11 cellular contexts compared by ENCODE assay signal in genomic region chr6:75202676-75203131, GRCh38. TPM values are rescaled to one million over a fixed set of nuclear protein-coding genes. Genes with fewer than 3 reads are reported as not detected.
A peak's percentile ranks its signal among the peaks of the same experiment; 100 is the strongest.
DNase-seq lines count a peak whose midpoint lies in the region; ATAC-seq, FAIRE-seq and TF ChIP-seq lines count a peak whose summit lies in the region.
"Had no signal": no experiment of that assay in that cellular context is flagged by ENCODE, and none has a peak within 500 bp of the region (broad histone marks: within the 10 kb centered on the region; RNA-seq: fewer than 3 reads in every experiment).

No MANE protein-coding gene starts in this region.

- H3K9ac ChIP-seq in mammary epithelial cell (ENCODE audit: insufficient read depth, low read length) (peak overlapping the region; percentile 98), kidney (ENCODE audit: low read length in 2 of 2) (no peak overlapping the region)

- BruUV-seq in mammary epithelial cell (replicated peaks; lab: Mats Ljungman, UMichigan) = no TSS peak

- no peak for TF ChIP-seq CTCF in mammary epithelial cell (conservative IDR thresholded peaks at IDR 0.05 in 1 of 2, IDR thresholded peaks at IDR 0.05 in 1 of 2; ENCODE audit: extremely low read depth in 1 of 2, insufficient read depth in 1 of 2, low read depth in 1 of 2, low read length in 2 of 2)
- no peak for TF ChIP-seq CTCF in kidney (IDR thresholded peaks at IDR 0.05; ENCODE audit: borderline replicate concordance, extremely low read depth, insufficient read depth)
- TF ChIP-seq CTCF in thoracic aorta (IDR thresholded peaks at IDR 0.05) = no peak

- H3K9me3 ChIP-seq in mammary epithelial cell (replicated peaks; ENCODE audit: insufficient read depth, low read length) (no peaks in the 10 kb centered on the region), kidney (ENCODE audit: control insufficient read depth in 1 of 2, low read length in 2 of 2) (no peaks in the 10 kb centered on the region), thoracic aorta (no peaks in the 10 kb centered on the region)
- H3K9me3 ChIP-seq: colonic mucosa had no signal

- DNase-seq in HTR-8/SVneo (ENCODE audit: insufficient read length, low spot score) (no peak), mammary epithelial cell (peak; percentile 86), kidney (peak; percentile 56), thoracic aorta (ENCODE audit: low spot score) (no peak), nucleus accumbens (lab: John Stamatoyannopoulos, UW) (no peak)
- DNase-seq: colonic mucosa; NCI-H2227 treated with DMSO at 0.1 percent for 48 hours; stimulated activated naive CD4-positive, alpha-beta T cell treated with Interleukin-2 at 50 U/mL for 16 hours had no signal

- dilution Hi-C loops in mammary epithelial cell (cut with HindIII; ENCODE audit: low sequenced_read_pairs) = loop anchor here (25.0 kb wide), 1 partner anchor 1340 kb away; no protein-coding TSS in a partner anchor

- CTCF ChIA-PET in mammary epithelial cell (lab: Charles Lee; ENCODE audit: low non-redundant PET) = interaction anchor here (0.5 to 0.6 kb wide), 3 partner anchors 50 to 303 kb away, joined by 3 to 6 read pairs (median 3); no protein-coding TSS in a partner anchor

- H3K4me3 ChIP-seq in mammary epithelial cell (replicated peaks in 1 of 3; ENCODE audit: insufficient read depth in 1 of 3, low read depth in 2 of 3, low read length in 3 of 3) (peak overlapping the region; percentile 51 to 89 (median 86)), kidney (ENCODE audit: low read length in 2 of 2) (peak overlapping the region in 1 of 2 donors; percentile 40), thoracic aorta (peak overlapping the region; percentile 71)
- H3K4me3 ChIP-seq: colonic mucosa had no signal

- FAIRE-seq in HTR-8/SVneo (lab: Jason Lieb, UNC) (peak; percentile 23), kidney (lab: Jason Lieb, UNC) (no peak)

- H3K27me3 ChIP-seq in mammary epithelial cell (ENCODE audit: insufficient read depth, low read length) (no peaks in the 10 kb centered on the region), thoracic aorta (replicated peaks; ENCODE audit: insufficient read depth) (no peaks in the 10 kb centered on the region)

- H3K79me2 ChIP-seq in mammary epithelial cell (ENCODE audit: insufficient read depth, low read length) = peaks cover 76% of the 10 kb centered on the region

- ATAC-seq in thoracic aorta (ENCODE audit: insufficient number of reproducible peaks, low FRiP score, low read depth) (no peak), GM21717 (IDR thresholded peaks at IDR 0.05; ENCODE audit: unreplicated experiment) (no peak), GM18909 (IDR thresholded peaks at IDR 0.05; ENCODE audit: poor library complexity, unreplicated experiment) (no peak)

- intact Hi-C loops in mammary epithelial cell (cut with micrococcal nuclease) = loop anchor here (5.0 to 10.0 kb wide), 3 partner anchors 55 to 598 kb away; no protein-coding TSS in a partner anchor
- intact Hi-C loops in kidney (cut with DNase I) = no loop called here

- H3K36me3 ChIP-seq in mammary epithelial cell (ENCODE audit: insufficient read depth, low read length) (peaks cover 6% of the 10 kb centered on the region), kidney (ENCODE audit: control insufficient read depth in 1 of 2, insufficient read depth in 2 of 2, low read length in 2 of 2) (no peaks in the 10 kb centered on the region), thoracic aorta (no peaks in the 10 kb centered on the region)
- H3K36me3 ChIP-seq: colonic mucosa had no signal

- in situ Hi-C loops in mammary epithelial cell (cut with MboI; ENCODE audit: low sequenced_read_pairs in 2 of 2) = loop anchor here (5.0 to 25.0 kb wide), 6 partner anchors 308 to 1215 kb away; no protein-coding TSS in a partner anchor

- 43% methylated on average over 7 of the region's 12 CpGs for whole genome bisulfite sequencing in mammary epithelial cell (ENCODE audit: low coverage, missing lambda C conversion rate)

- peak overlapping the region; percentile 16 for H2AFZ ChIP-seq in mammary epithelial cell (ENCODE audit: low read depth, low read length)

- H4K20me1 ChIP-seq in mammary epithelial cell (ENCODE audit: insufficient read depth, low read length) = no peaks in the 10 kb centered on the region

- peak overlapping the region; percentile 83 for H3K27ac ChIP-seq in mammary epithelial cell (ENCODE audit: insufficient read depth, low read depth, low read length)
- H3K27ac ChIP-seq in kidney (ENCODE audit: low read depth in 2 of 2, low read length in 2 of 2) = no peak overlapping the region
- H3K27ac ChIP-seq in thoracic aorta = peak overlapping the region; percentile 30 to 67
- H3K27ac ChIP-seq: colonic mucosa had no signal

- H3K4me2 ChIP-seq in mammary epithelial cell (ENCODE audit: insufficient read depth, low read depth, low read length) = peak overlapping the region; percentile 81

- H3K4me1 ChIP-seq in mammary epithelial cell (ENCODE audit: insufficient read depth, low read length) (peaks cover 26% of the 10 kb centered on the region), kidney (ENCODE audit: control insufficient read depth in 1 of 2, insufficient read depth in 1 of 2, low read depth in 1 of 2, low read length in 2 of 2) (peaks cover 0 to 12% of the 10 kb centered on the region in 2 donors), thoracic aorta (ENCODE audit: control insufficient read depth in 1 of 2, low read depth in 2 of 2) (peaks cover 14 to 34% of the 10 kb centered on the region in 2 donors)

RNA-seq across cellular contexts. Expression of gene COL12A1, which starts 3.1 kb away (rescaled TPM):
- total RNA-seq in mammary epithelial cell = 100 to 1,000 TPM; 174 to 263 TPM
- polyA plus RNA-seq in mammary epithelial cell = 132 TPM
- 250 TPM for polyA minus RNA-seq in mammary epithelial cell
- 28.3 TPM for total RNA-seq in kidney
- 12.3 TPM for polyA plus RNA-seq in kidney (ENCODE audit: insufficient read depth, low read depth, low replicate concordance)
- 100 to 1,000 TPM in 1 of 2 donors, 10 to 100 TPM in 1; 92.3 to 131 TPM for total RNA-seq in thoracic aorta
- total RNA-seq: G401 had no signal

RNA-seq across cellular contexts. Expression of gene COX7A2, which starts 40.9 kb away (rescaled TPM):
- total RNA-seq in mammary epithelial cell (100 to 1,000 TPM in 1 of 2 donors, 10 to 100 TPM in 1; 73.3 to 370 TPM), kidney (315 TPM), thoracic aorta (100 to 1,000 TPM; 101 to 643 TPM)
- polyA plus RNA-seq in mammary epithelial cell (146 TPM), kidney (ENCODE audit: insufficient read depth, low read depth, low replicate concordance) (812 TPM)
- 245 TPM for polyA minus RNA-seq in mammary epithelial cell

Comparison
In these comparisons a context has a peak if more than half of its experiments do, and no peak if none do; other contexts are left out.
1. DNase-seq: peak in mammary epithelial cell (single experiment) and kidney (single experiment); none in HTR-8/SVneo (single experiment), thoracic aorta (single experiment) and nucleus accumbens (0 of 56).
2. H3K27ac ChIP-seq: peak in mammary epithelial cell (single experiment) and thoracic aorta (2 of 2); none in kidney (0 of 2).